Comparison of ENCODE assay signal across 25 cellular contexts in the genomic region with DNA sequence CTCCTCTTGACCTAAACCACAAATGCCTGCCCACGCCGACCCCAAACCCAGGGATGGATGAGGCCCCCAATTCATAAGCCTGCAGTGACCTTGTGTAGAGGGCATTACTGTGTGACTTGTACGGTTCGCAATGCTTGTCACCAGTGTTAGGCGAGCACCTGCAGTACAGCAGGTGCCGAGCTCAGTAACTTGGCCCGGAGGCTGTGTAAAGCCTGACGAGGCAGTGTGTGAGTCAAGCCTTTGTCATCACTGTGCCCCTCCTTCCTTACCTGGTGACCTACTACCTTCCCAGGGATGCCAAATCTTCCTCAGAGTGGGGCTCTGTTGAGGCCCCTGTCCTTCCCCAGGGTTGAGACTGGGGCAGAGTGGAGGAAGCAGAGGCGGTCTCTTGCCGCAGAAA. TPM values are rescaled to one million over a fixed set of nuclear protein-coding genes. Genes with fewer than 3 reads are reported as not detected.
DNase-seq lines count a peak whose midpoint lies in the region; ATAC-seq and TF ChIP-seq lines count a peak whose summit lies in the region.
"Had no signal": no experiment of that assay in that cellular context is flagged by ENCODE, and none has a peak within 500 bp of the region (broad histone marks: within the 10 kb centered on the region; RNA-seq: fewer than 3 reads in every experiment).

No MANE protein-coding gene starts in this region.

- H2AFZ ChIP-seq in PC-9, result no peak overlapping the region

- no TSS peak for BruUV-seq in PC-9 (replicated peaks; lab: Mats Ljungman, UMichigan)

- H3K4me2 ChIP-seq in PC-9, result peak overlapping the region; percentile 21

- H4K20me1 ChIP-seq in PC-9 (ENCODE audit: insufficient read depth), result no peaks in the 10 kb centered on the region

- no peaks in the 10 kb centered on the region for H3K27me3 ChIP-seq in PC-9 (ENCODE audit: insufficient read depth, low read depth)
- H3K27me3 ChIP-seq: adrenal gland, gastroesophageal sphincter had no signal

- H3F3A ChIP-seq in PC-9 (ENCODE audit: insufficient read depth, low read depth), result peaks cover 4% of the 10 kb centered on the region; the same call in 1 of the 2 replicates

- ATAC-seq in GM19023 (IDR thresholded peaks at IDR 0.05; ENCODE audit: unreplicated experiment), result no peak
- ATAC-seq: gastroesophageal sphincter, lower lobe of right lung, natural killer cell had no signal

- no peaks in the 10 kb centered on the region for H3K36me3 ChIP-seq in PC-9 (ENCODE audit: low read depth)
- H3K36me3 ChIP-seq: adrenal gland, gastroesophageal sphincter, lower lobe of right lung had no signal

- H3K9me3 ChIP-seq in PC-9 (ENCODE audit: insufficient read depth, low read depth), result no peaks in the 10 kb centered on the region
- H3K9me3 ChIP-seq: adrenal gland, gastroesophageal sphincter, lower lobe of right lung had no signal

- no peak overlapping the region for H3K27ac ChIP-seq in PC-9
- no peak overlapping the region for H3K27ac ChIP-seq in epithelial cell of prostate
- H3K27ac ChIP-seq: 22Rv1, adrenal gland, C4-2B, gastroesophageal sphincter, lower lobe of right lung, skin epidermis had no signal

- H3K4me1 ChIP-seq in PC-9 (replicated peaks; ENCODE audit: insufficient read depth), result peaks cover 25% of the 10 kb centered on the region
- H3K4me1 ChIP-seq: gastroesophageal sphincter, lower lobe of right lung had no signal

- H3K9me2 ChIP-seq in PC-9 (ENCODE audit: insufficient read depth), result no peaks in the 10 kb centered on the region

- peak; percentile 1 for DNase-seq in DMS153 (lab: John Stamatoyannopoulos, UW)
- no peak for DNase-seq in DMS153 treated with DMSO at 0.1 percent for 48 hours (lab: John Stamatoyannopoulos, UW; ENCODE audit: unreplicated experiment)
- peak; percentile 69 to 85 for DNase-seq in PC-9
- DNase-seq in epithelial cell of prostate (ENCODE audit: low read depth, low spot score), result peak; percentile 66
- DNase-seq in renal cortical epithelial cell (ENCODE audit: low read depth), result peak; percentile 20
- no peak for DNase-seq in DMS114 treated with DMSO at 0.1 percent for 48 hours (lab: John Stamatoyannopoulos, UW; ENCODE audit: unreplicated experiment)
- no peak for DNase-seq in epidermal melanocyte (ENCODE audit: insufficient read length, low spot score)
- DNase-seq: activated CD4-positive, alpha-beta memory T cell treated with anti-CD3 and anti-CD28 coated beads for 36 hours; activated CD4-positive, CD25-positive, alpha-beta regulatory T cell treated with anti-CD3 and anti-CD28 coated beads, Interleukin-2, amount 50 U/mL, for 72 hours; activated CD8-positive, alpha-beta memory T cell treated with anti-CD3 and anti-CD28 coated beads, Interleukin-2, amount 50 U/mL, for 48 hours; activated naive CD4-positive, alpha-beta T cell treated with anti-CD3 and anti-CD28 coated beads, Interleukin-2, amount 10 ng/mL, durations not matched to agents 7 days and 5 days; adrenal gland; cerebellar nuclear complex; EL; lower lobe of right lung; natural killer cell; NCI-H2081; NCI-H510A; stimulated activated naive CD4-positive, alpha-beta T cell; T-helper 2 cell had no signal

- POLR2A ChIA-PET in PC-9 (lab: Charles Lee; ENCODE audit: unreplicated experiment), result no interaction called here

- H3K79me2 ChIP-seq in PC-9 (ENCODE audit: low read depth), result no peaks in the 10 kb centered on the region

- H3K4me3 ChIP-seq in PC-9, result no peak overlapping the region
- H3K4me3 ChIP-seq: adrenal gland, gastroesophageal sphincter, lower lobe of right lung, skin epidermis had no signal

- intact Hi-C loops in PC-9 (cut with micrococcal nuclease; ENCODE audit: unreplicated experiment), result no loop called here

- CTCF ChIA-PET in PC-9 (lab: Charles Lee), result interaction anchor here (0.7 kb wide), 1 partner anchor 136 kb away, joined by 4 read pairs; no protein-coding TSS in a partner anchor

- TF ChIP-seq CTCF in PC-9 (conservative IDR thresholded peaks at IDR 0.05), result no peak

RNA-seq across cellular contexts. Expression of a gene that starts 37.2 kb away (rescaled TPM):
- total RNA-seq in PC-9 (2021) (35.2 and 43.5 TPM in 2 replicates), renal cortical epithelial cell (32.1 and 64.8 TPM in 2 replicates)

RNA-seq across cellular contexts. Expression of a gene that starts 45.8 kb away (rescaled TPM):
- 15.7 and 19.3 TPM in 2 replicates for total RNA-seq in PC-9 (2021)
- total RNA-seq in renal cortical epithelial cell, result 31.4 and 45.7 TPM in 2 replicates

RNA-seq across cellular contexts. Expression of a gene that starts 45.9 kb away (rescaled TPM):
- total RNA-seq in PC-9 (2021) (24.1 and 25.4 TPM in 2 replicates), renal cortical epithelial cell (17.1 and 24.5 TPM in 2 replicates)

RNA-seq across cellular contexts. Expression of a gene that starts 51.0 kb away (rescaled TPM):
- total RNA-seq in PC-9 (2021), result 4.4 and 8.7 TPM in 2 replicates
- total RNA-seq in renal cortical epithelial cell, result 0.35 and 4.7 TPM in 2 replicates

RNA-seq across cellular contexts. Expression of a gene that starts 55.9 kb away (rescaled TPM):
- total RNA-seq in PC-9 (2021), result 15.9 and 17.7 TPM in 2 replicates
- 14.4 and 17.8 TPM in 2 replicates for total RNA-seq in renal cortical epithelial cell

Comparison
In these comparisons a context has a peak if more than half of its experiments do, and no peak if none do; other contexts are left out.
1. DNase-seq: peak in DMS153 (single experiment), PC-9 (2 of 2), epithelial cell of prostate (single experiment) and renal cortical epithelial cell (single experiment); none in DMS153 treated with DMSO at 0.1 percent for 48 hours (single experiment), DMS114 treated with DMSO at 0.1 percent for 48 hours (single experiment) and epidermal melanocyte (single experiment).